In genomic region chr1:243841507-243841906, GRCh38 we compare ENCODE assay signal across 18 cellular contexts. TPM values are rescaled to one million over a fixed set of nuclear protein-coding genes. Genes with fewer than 3 reads are reported as not detected.
DNase-seq lines count a peak whose midpoint lies in the region; ATAC-seq and TF ChIP-seq lines count a peak whose summit lies in the region.
"Had no signal": no experiment of that assay in that cellular context is flagged by ENCODE, and none has a peak within 500 bp of the region (broad histone marks: within the 10 kb centered on the region; RNA-seq: fewer than 3 reads in every experiment).

No MANE protein-coding gene starts in this region.

- WGBS in GM23248 (ENCODE audit: low coverage in 1 of 2, low lambda C conversion rate in 2 of 2, missing lambda C conversion rate in 2 of 2), 2 experiments, result 68 to 72% methylated on average over 3 of the region's 3 CpGs

- no peaks in the 10 kb centered on the region for H4K20me1 ChIP-seq in GM23248 (ENCODE audit: insufficient read depth)

- POLR2A ChIA-PET in AG04450 (lab: Yijun Ruan, JAX), result interaction anchor here (0.7 kb wide), 1 partner anchor 95 kb away, joined by 4 read pairs; no protein-coding TSS in a partner anchor

- CTCF ChIA-PET in AG04450 (lab: Charles Lee), result interaction anchor here (0.7 to 2.1 kb wide), 2 partner anchors 250 to 432 kb away, joined by 3 to 7 read pairs; no protein-coding TSS in a partner anchor

- H3K79me2 ChIP-seq in GM23248 (ENCODE audit: insufficient read depth), result peaks cover 97% of the 10 kb centered on the region

- no peaks in the 10 kb centered on the region for H3K9me2 ChIP-seq in GM23248 (ENCODE audit: insufficient read depth)

- peak; percentile 27 for DNase-seq in AG04450 (ENCODE audit: low read depth, low spot score)
- peak; percentile 33 for DNase-seq in GM23248
- DNase-seq in amniotic stem cell (lab: John Stamatoyannopoulos, UW), result peak; percentile 20
- peak; percentile 25 for DNase-seq in glomerular visceral epithelial cell (ENCODE audit: extremely low spot score)
- DNase-seq in NCI-H526 (lab: John Stamatoyannopoulos, UW), result no peak
- no peak for DNase-seq in islet precursor cell
- DNase-seq in activated gamma-delta T cell treated with Interleukin-2 at 50 U/mL for 16 hours, result no peak
- DNase-seq: activated CD4-positive, alpha-beta T cell treated with anti-CD3 and anti-CD28 coated beads for 36 hours; activated CD8-positive, alpha-beta memory T cell treated with anti-CD3 and anti-CD28 coated beads, Interleukin-2, amount 50 U/mL, for 48 hours; activated naive CD8-positive, alpha-beta T cell treated with anti-CD3 and anti-CD28 coated beads for 36 hours; heart right ventricle; NCI-H187; NCI-H510A; SIG-M5; stimulated activated naive CD8-positive, alpha-beta T cell treated with anti-CD3 and anti-CD28 coated beads, Interleukin-15, Interleukin-2, amounts not matched to agents 100 U/mL and 50 U/mL, for 24 hours; T1000; uterus had no signal

- TF ChIP-seq CTCF in AG04450 (IDR thresholded peaks at IDR 0.05; ENCODE audit: low read depth, low read length), result no peak

- H3K4me3 ChIP-seq in AG04450 (ENCODE audit: low read depth, low read length), result no peak overlapping the region
- H3K4me3 ChIP-seq in GM23248, result peak overlapping the region; percentile 16; the same call in 1 of the 2 replicates
- H3K4me3 ChIP-seq: heart right ventricle, uterus had no signal

- H3F3A ChIP-seq in GM23248 (ENCODE audit: insufficient read depth), result peaks cover 26% of the 10 kb centered on the region

- in situ Hi-C loops in GM23248 (cut with MboI), result no loop called here

- peaks cover 31% of the 10 kb centered on the region for H3K4me1 ChIP-seq in GM23248 (ENCODE audit: insufficient read depth)

- H3K36me3 ChIP-seq in GM23248 (ENCODE audit: low read depth), result peaks cover 8% of the 10 kb centered on the region
- H3K36me3 ChIP-seq: uterus had no signal

- H3K27me3 ChIP-seq in AG04450 (ENCODE audit: control insufficient read depth, insufficient read depth, low read length), result no peaks in the 10 kb centered on the region
- H3K27me3 ChIP-seq in GM23248 (replicated peaks; ENCODE audit: insufficient read depth), result no peaks in the 10 kb centered on the region
- H3K27me3 ChIP-seq: heart right ventricle, uterus had no signal

- H3K9ac ChIP-seq in GM23248, result no peak overlapping the region

- H2AFZ ChIP-seq in GM23248, result no peak overlapping the region

- no peak for ATAC-seq in GM18873 (IDR thresholded peaks at IDR 0.05; ENCODE audit: low FRiP score, unreplicated experiment)
- ATAC-seq: activated CD4-positive, alpha-beta T cell treated with anti-CD3 and anti-CD28 coated beads for 36 hours; heart right ventricle; stimulated activated naive CD8-positive, alpha-beta T cell treated with anti-CD3 and anti-CD28 coated beads, Interleukin-15, Interleukin-2, amounts not matched to agents 100 U/mL and 50 U/mL, for 24 hours had no signal

- H3K9me3 ChIP-seq in AG04450 (ENCODE audit: control insufficient read depth, insufficient read depth, low read length), result peaks cover 5% of the 10 kb centered on the region; the same call in 1 of the 2 replicates
- no peaks in the 10 kb centered on the region for H3K9me3 ChIP-seq in GM23248 (ENCODE audit: low read depth)

- H3K27ac ChIP-seq in AG04450 (ENCODE audit: low read depth, low read length), result no peak overlapping the region
- H3K27ac ChIP-seq in GM23248, result peak overlapping the region; percentile 23; the same call in 1 of the 2 replicates
- H3K27ac ChIP-seq: heart right ventricle had no signal

- H3K4me2 ChIP-seq in GM23248 (ENCODE audit: unreplicated experiment), result peak overlapping the region; percentile 18

RNA-seq across cellular contexts. Expression of gene AKT3, which starts 8.5 kb away (rescaled TPM):
- 25.9 and 34.9 TPM in 2 replicates for polyA plus RNA-seq in AG04450 (2011; rRNA removed)
- polyA minus RNA-seq in AG04450 (2011; rRNA and poly(A)+ RNA removed), result 25.0 and 39.4 TPM in 2 replicates
- 27.7 and 31.2 TPM in 2 replicates for total RNA-seq in GM23248 (2014; rRNA removed; shearing (Covaris generic))
- polyA plus RNA-seq in GM23248 (2016; fragmentation: Nextera tagmentation; extraction: Ambion mirVana), result 8.1 and 9.1 TPM in 2 replicates

Comparison
In these comparisons a context has a peak if more than half of its experiments do, and no peak if none do; other contexts are left out.
1. DNase-seq: peak in AG04450 (single experiment), GM23248 (single experiment), amniotic stem cell (single experiment) and glomerular visceral epithelial cell (single experiment); none in NCI-H526 (0 of 2), islet precursor cell (single experiment) and activated gamma-delta T cell treated with Interleukin-2 at 50 U/mL for 16 hours (single experiment).